ENCODE assay signal across 12 cellular contexts in the genomic region with DNA sequence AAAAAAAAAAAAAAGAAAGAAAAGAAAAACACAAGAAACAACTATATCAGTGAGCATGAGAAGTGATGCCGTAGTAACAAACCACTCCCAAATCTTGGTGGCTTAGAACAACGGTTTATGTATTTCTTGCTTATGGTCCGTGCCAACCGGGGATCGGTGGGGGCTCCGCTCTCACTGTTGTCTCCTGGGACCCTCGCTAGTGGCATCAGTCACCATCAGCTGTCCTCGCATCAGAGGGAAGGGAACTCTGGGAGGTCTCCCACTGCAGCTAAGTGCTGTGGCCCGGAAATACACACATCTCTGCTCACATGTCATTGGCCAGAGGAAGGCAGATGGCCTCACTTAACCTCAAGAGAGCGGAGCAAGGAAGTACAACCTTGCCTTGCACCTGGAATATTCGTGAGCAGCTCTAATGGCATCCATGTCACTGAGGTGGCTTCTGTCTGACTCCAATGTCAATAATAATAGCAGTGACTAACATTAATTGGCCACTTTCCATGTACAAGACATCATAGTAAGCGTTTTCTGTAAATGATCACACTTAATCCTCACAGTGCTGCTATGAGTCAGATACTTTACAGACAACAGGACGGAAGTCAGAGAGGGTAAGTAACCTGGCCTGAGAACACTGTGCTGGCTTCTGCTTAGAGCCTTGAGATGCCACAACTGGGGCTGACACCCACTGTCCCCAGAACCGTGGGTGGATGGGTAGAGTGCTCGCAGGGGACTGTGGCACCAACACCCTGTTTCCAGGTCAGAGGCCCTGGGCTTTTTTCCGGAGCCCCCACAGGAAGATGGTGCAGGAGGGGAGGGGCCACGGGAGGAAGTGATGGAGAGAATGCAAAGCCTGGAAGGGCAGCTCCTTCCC.
DNase-seq lines count a peak whose midpoint lies in the region; ATAC-seq and FAIRE-seq lines count a peak whose summit lies in the region.
"Had no signal": no experiment of that assay in that cellular context is flagged by ENCODE, and none has a peak within 500 bp of the region (broad histone marks: within the 10 kb centered on the region; RNA-seq: fewer than 3 reads in every experiment).

No MANE protein-coding gene starts in this region.

- DNase-seq in HTR-8/SVneo (ENCODE audit: insufficient read length, low spot score) = no peak
- DNase-seq in amniotic epithelial cell (ENCODE audit: low read depth) = peak; percentile 87
- peak; percentile 100 for DNase-seq in kidney tubule cell (ENCODE audit: low spot score)
- no peak for DNase-seq in MV-4-11 (lab: John Stamatoyannopoulos, UW)
- no peak for DNase-seq in NCI-H187 (lab: John Stamatoyannopoulos, UW)
- DNase-seq: activated naive CD8-positive, alpha-beta T cell treated with anti-CD3 and anti-CD28 coated beads, Interleukin-2, amount 10 ng/mL, durations not matched to agents 7 days and 5 days; GDM1; immature natural killer cell; stimulated activated CD4-positive, alpha-beta T cell treated with anti-CD3 and anti-CD28 coated beads, Interleukin-4, amount 100 ng/mL, for 4 hours had no signal

- H3K27me3 ChIP-seq in BLaER1 = no peaks in the 10 kb centered on the region

- peak overlapping the region; percentile 40; the same call in 1 of the 2 replicates for H3K4me3 ChIP-seq in BLaER1

- H4K20me1 ChIP-seq in BLaER1 = 0 out of 2 replicates have a peak, but pooled peaks cover 4% of the 10 kb centered on the region

- ATAC-seq in HG02852 (IDR thresholded peaks at IDR 0.05; ENCODE audit: unreplicated experiment) = no peak
- ATAC-seq in HG03025 (IDR thresholded peaks at IDR 0.05; ENCODE audit: low FRiP score, unreplicated experiment) = no peak

- peaks cover 17% of the 10 kb centered on the region for H3K4me1 ChIP-seq in BLaER1

- 0 out of 2 replicates have a peak overlapping the region, but pooled peaks have one; percentile 28 for H3K9ac ChIP-seq in BLaER1

- peak overlapping the region; percentile 73 for H3K27ac ChIP-seq in BLaER1

- peak overlapping the region; percentile 86 for H3K4me2 ChIP-seq in BLaER1

- peaks cover under 1% of the 10 kb centered on the region for H3K9me3 ChIP-seq in BLaER1

- peak; percentile 77 for FAIRE-seq in HTR-8/SVneo (lab: Jason Lieb, UNC)

- no peaks in the 10 kb centered on the region for H3K36me3 ChIP-seq in BLaER1

Comparison
In these comparisons a context has a peak if more than half of its experiments do, and no peak if none do; other contexts are left out.
1. DNase-seq: peak in amniotic epithelial cell (single experiment) and kidney tubule cell (single experiment); none in HTR-8/SVneo (single experiment), MV-4-11 (single experiment) and NCI-H187 (0 of 2).